In genomic region chr6:2842139-2842552, GRCh38 we compare ENCODE assay signal across 8 cellular contexts. TPM values are rescaled to one million over a fixed set of nuclear protein-coding genes. Genes with fewer than 3 reads are reported as not detected.
DNase-seq lines count a peak whose midpoint lies in the region; ATAC-seq, FAIRE-seq and TF ChIP-seq lines count a peak whose summit lies in the region.

No MANE protein-coding gene starts in this region.

- H3K27ac ChIP-seq in CD4-positive, alpha-beta memory T cell (ENCODE audit: low read depth, low read length) = peak overlapping the region; percentile 73
- H3K27ac ChIP-seq in RWPE1 (peak overlapping the region; percentile 95), pancreas (peak overlapping the region; percentile 96 to 98 (median 96))

- H3K4me3 Mint-ChIP-seq in CD4-positive, alpha-beta memory T cell = peak overlapping the region; percentile 83 to 94 (median 90)

- CTCF ChIA-PET in CD4-positive, alpha-beta memory T cell (lab: Charles Lee; ENCODE audit: partially characterized antibody) = interaction anchor here (0.8 to 11.3 kb wide), 19 partner anchors 8 to 147 kb away, joined by 3 to 223 read pairs (median 5); partner anchors contain the start of genes MYLK4 and SERPINB9
- CTCF ChIA-PET in RWPE1 (lab: Yijun Ruan, JAX) = interaction anchor here (1.0 kb wide), 1 partner anchor 50 kb away, joined by 5 read pairs; no protein-coding TSS in a partner anchor

- WGBS in pancreas, 2 donors = 67 to 80% methylated on average over 2 of the region's 2 CpGs

- POLR2A ChIA-PET in CD4-positive, alpha-beta memory T cell (lab: Charles Lee; ENCODE audit: partially characterized antibody) = interaction anchor here (0.7 to 4.9 kb wide), 27 partner anchors 9 to 1176 kb away, joined by 3 to 75 read pairs (median 10); partner anchors contain the start of genes NQO2, RIPK1, SERPINB6 and SERPINB9
- POLR2A ChIA-PET in RWPE1 (lab: Yijun Ruan, JAX; ENCODE audit: low non-redundant PET) = interaction anchor here (1.0 kb wide), 1 partner anchor 147 kb away, joined by 3 read pairs; no protein-coding TSS in a partner anchor

- peak overlapping the region; percentile 85 to 98 (median 93) for H3K27ac Mint-ChIP-seq in CD4-positive, alpha-beta memory T cell

- intact Hi-C loops in CD4-positive, alpha-beta memory T cell (cut with micrococcal nuclease) = no loop called here
- intact Hi-C loops in pancreas (cut with DNase I) = loop anchor here in 1 of 3 donors (5.0 to 10.0 kb wide), 3 partner anchors 55 to 213 kb away; no protein-coding TSS in a partner anchor

- DNase-seq in CD4-positive, alpha-beta memory T cell = no peak
- no peak for DNase-seq in RWPE1 (ENCODE audit: low spot score)
- no peak for DNase-seq in epithelial cell of proximal tubule (ENCODE audit: low read depth)
- no peak for DNase-seq in pancreas
- DNase-seq in OCI-M2 (lab: John Stamatoyannopoulos, UW; ENCODE audit: unreplicated experiment) = no peak
- no peak for DNase-seq in ureter (ENCODE audit: low spot score)

- peaks cover 52% of the 10 kb centered on the region for H3K4me1 ChIP-seq in CD4-positive, alpha-beta memory T cell (ENCODE audit: insufficient read depth, low read length)
- H3K4me1 ChIP-seq in pancreas = peaks cover 0 to 36% (median 31%) of the 10 kb centered on the region in 3 donors

- no peak for FAIRE-seq in pancreas (lab: Jason Lieb, UNC)

- H3K9me3 Mint-ChIP-seq in CD4-positive, alpha-beta memory T cell = no peaks in the 10 kb centered on the region

- peak overlapping the region in 1 of 2 donors; percentile 49 for H3K4me3 ChIP-seq in CD4-positive, alpha-beta memory T cell (ENCODE audit: low read length in 2 of 2)
- H3K4me3 ChIP-seq in epithelial cell of proximal tubule (ENCODE audit: low read depth, low read length) (peak overlapping the region; percentile 75), pancreas (peak overlapping the region in 3 of 4 donors; percentile 33 to 61 (median 50))

- TF ChIP-seq CTCF in RWPE1 (conservative IDR thresholded peaks at IDR 0.05; ENCODE audit: low read depth) (no peak), epithelial cell of proximal tubule (conservative IDR thresholded peaks at IDR 0.05; ENCODE audit: low read depth, low read length) (no peak), pancreas (IDR thresholded peaks at IDR 0.05) (no peak)

- peaks cover 42 to 68% (median 55%) of the 10 kb centered on the region in 4 donors for H3K4me1 Mint-ChIP-seq in CD4-positive, alpha-beta memory T cell

- H3K27me3 ChIP-seq in CD4-positive, alpha-beta memory T cell (ENCODE audit: insufficient read depth, low read length) = no peaks in the 10 kb centered on the region
- H3K27me3 ChIP-seq in pancreas = no peaks in the 10 kb centered on the region

- ATAC-seq in pancreas (no peak), GM19035 (IDR thresholded peaks at IDR 0.05; ENCODE audit: unreplicated experiment) (no peak), HG03521 (IDR thresholded peaks at IDR 0.05; ENCODE audit: unreplicated experiment) (no peak)

- H3K27me3 Mint-ChIP-seq in CD4-positive, alpha-beta memory T cell = no peaks in the 10 kb centered on the region

- H3K36me3 Mint-ChIP-seq in CD4-positive, alpha-beta memory T cell = peaks cover 11 to 30% of the 10 kb centered on the region in 2 donors

- no peaks in the 10 kb centered on the region for H3K9me3 ChIP-seq in CD4-positive, alpha-beta memory T cell (ENCODE audit: control insufficient read depth in 1 of 2, low read length in 2 of 2)
- no peaks in the 10 kb centered on the region for H3K9me3 ChIP-seq in pancreas

- H3K36me3 ChIP-seq in CD4-positive, alpha-beta memory T cell (ENCODE audit: insufficient read depth, low read length) = peaks cover 11% of the 10 kb centered on the region
- H3K36me3 ChIP-seq in pancreas = peaks cover 0 to 5% (median 0%) of the 10 kb centered on the region in 3 donors

RNA-seq across cellular contexts. Expression of gene SERPINB1, which starts 0.5 kb away (rescaled TPM):
- total RNA-seq in CD4-positive, alpha-beta memory T cell = 10 to 100 TPM; 56.7 to 58.0 TPM
- polyA plus RNA-seq in CD4-positive, alpha-beta memory T cell = 100 to 1,000 TPM; 126 to 159 TPM
- total RNA-seq in epithelial cell of proximal tubule (23.7 and 32.4 TPM in 2 replicates), pancreas (100 to 1,000 TPM in 5 of 6 donors, 10 to 100 TPM in 1; 94.1 to 285 (median 190) TPM), ureter (43.8 TPM)
- polyA plus RNA-seq in pancreas = 10 to 100 TPM; 68.1 to 75.8 TPM
